ENCODE assay signal across 1 cellular context in the genomic region with DNA sequence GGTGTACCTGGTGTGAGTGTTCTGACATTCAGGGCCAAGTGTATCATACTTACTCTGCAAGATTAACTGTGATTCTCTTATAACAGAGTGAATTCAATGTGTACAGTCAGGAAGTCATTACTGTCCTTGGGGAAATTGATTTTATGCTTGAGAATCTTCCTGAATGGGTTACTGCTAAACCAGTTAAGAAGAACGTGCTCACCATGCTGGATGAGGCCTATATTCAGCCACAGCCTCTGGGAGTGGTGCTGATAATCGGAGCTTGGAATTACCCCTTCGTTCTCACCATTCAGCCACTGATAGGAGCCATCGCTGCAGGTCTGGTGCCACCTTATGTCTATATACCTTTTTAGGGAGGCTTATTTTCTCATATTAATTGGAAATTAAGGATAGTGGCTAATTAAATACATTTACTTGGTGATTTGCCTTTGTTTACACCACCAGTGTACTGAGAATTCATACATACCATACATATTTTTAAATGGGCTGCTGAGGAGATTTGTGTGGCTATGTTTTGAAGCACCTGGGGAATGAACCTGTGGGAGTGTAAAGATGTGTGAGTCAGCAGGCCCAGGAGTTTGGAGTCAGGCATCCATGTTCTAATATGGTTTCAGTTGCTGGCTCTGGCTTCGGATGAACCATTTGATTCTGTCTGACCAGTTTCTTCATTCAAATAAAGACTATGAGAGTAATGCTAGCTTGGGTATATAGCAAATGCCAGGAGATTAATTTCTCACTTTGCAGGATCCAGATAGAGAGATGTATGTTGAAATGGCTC.
TF ChIP-seq lines count a peak whose summit lies in the region.

No MANE protein-coding gene starts in this region.

TF ChIP-seq in neural cell, 6 proteins besides CTCF, POLR2A, EP300 and RAD21 (continued from another document):
- no peak for TF ChIP-seq POLR2AphosphoS5 (IDR thresholded peaks at IDR 0.05)
